ENCODE assay signal across 8 cellular contexts in genomic region chr1:36576118-36576517, GRCh38.
DNase-seq lines count a peak whose midpoint lies in the region; ATAC-seq and TF ChIP-seq lines count a peak whose summit lies in the region.

No MANE protein-coding gene starts in this region.

- no peaks in the 10 kb centered on the region for H3F3A ChIP-seq in PC-9 (ENCODE audit: insufficient read depth, low read depth)

- BruUV-seq in PC-9 (replicated peaks; lab: Mats Ljungman, UMichigan) = no TSS peak

- CTCF ChIA-PET in PC-9 (lab: Charles Lee) = interaction anchor here (0.5 to 0.9 kb wide), 6 partner anchors 68 to 1300 kb away, joined by 3 to 15 read pairs (median 4); no protein-coding TSS in a partner anchor

- H3K4me3 ChIP-seq in PC-9 = no peak overlapping the region

- peak; percentile 87 for TF ChIP-seq CTCF in PC-9 (conservative IDR thresholded peaks at IDR 0.05)

- no peaks in the 10 kb centered on the region for H3K36me3 ChIP-seq in PC-9 (ENCODE audit: low read depth)

- no peak overlapping the region for H2AFZ ChIP-seq in PC-9

- TF ChIP-seq POLR2A in GM18505 (IDR thresholded peaks at IDR 0.05; ENCODE audit: borderline replicate concordance, extremely low read depth, insufficient read depth, insufficient read length) = no peak

- peak; percentile 75 for DNase-seq in COLO668 (lab: John Stamatoyannopoulos, UW; ENCODE audit: unreplicated experiment)
- peak; percentile 49 for DNase-seq in HPDE6-E6E7 (ENCODE audit: extremely low spot score)
- peak; percentile 48 to 64 for DNase-seq in PC-9
- peak; percentile 27 for DNase-seq in activated effector memory CD4-positive, alpha-beta T cell treated with Interleukin-2 at 50 U/mL for 16 hours
- DNase-seq in Right ventricle myocardium superior = peak; percentile 60
- DNase-seq in retina = peak; percentile 87

- intact Hi-C loops in PC-9 (cut with micrococcal nuclease; ENCODE audit: unreplicated experiment) = loop anchor here (1.0 kb wide), 2 partner anchors 858 to 1106 kb away; no protein-coding TSS in a partner anchor
- intact Hi-C loops in Right ventricle myocardium superior (cut with DNase I) = loop anchor here (10.0 kb wide), 1 partner anchor 459 kb away; the partner anchor contains the start of gene GRIK3

- H4K20me1 ChIP-seq in PC-9 (ENCODE audit: insufficient read depth) = no peaks in the 10 kb centered on the region

- H3K4me2 ChIP-seq in PC-9 = no peak overlapping the region

- no peaks in the 10 kb centered on the region for H3K9me3 ChIP-seq in PC-9 (ENCODE audit: insufficient read depth, low read depth)

- peaks cover 30% of the 10 kb centered on the region for H3K27me3 ChIP-seq in PC-9 (ENCODE audit: insufficient read depth, low read depth)

- H3K79me2 ChIP-seq in PC-9 (ENCODE audit: low read depth) = no peaks in the 10 kb centered on the region

- H3K4me1 ChIP-seq in PC-9 (replicated peaks; ENCODE audit: insufficient read depth) = no peaks in the 10 kb centered on the region

- H3K27ac ChIP-seq in PC-9 = no peak overlapping the region

- H3K9me2 ChIP-seq in PC-9 (ENCODE audit: insufficient read depth) = no peaks in the 10 kb centered on the region

- POLR2A ChIA-PET in PC-9 (lab: Charles Lee; ENCODE audit: unreplicated experiment) = no interaction called here

- ATAC-seq in Right ventricle myocardium superior (ENCODE audit: poor library complexity) = peak; percentile 81
- no peak for ATAC-seq in HG03342 (IDR thresholded peaks at IDR 0.05; ENCODE audit: unreplicated experiment)
- ATAC-seq in GM18505 (IDR thresholded peaks at IDR 0.05; ENCODE audit: unreplicated experiment) = no peak

Comparison
In these comparisons a context has a peak if more than half of its experiments do, and no peak if none do; other contexts are left out.
1. DNase-seq: peak in every context shown above with its lines; median percentile 87 in retina; 75 in COLO668; 60 in Right ventricle myocardium superior; 56 in PC-9; 49 in HPDE6-E6E7; 27 in activated effector memory CD4-positive, alpha-beta T cell treated with Interleukin-2 at 50 U/mL for 16 hours.